13 cellular contexts compared by ENCODE assay signal in genomic region chr10:58189269-58189668, GRCh38.
DNase-seq lines count a peak whose midpoint lies in the region; ATAC-seq, FAIRE-seq and TF ChIP-seq lines count a peak whose summit lies in the region.
"Had no signal": no experiment of that assay in that cellular context is flagged by ENCODE, and none has a peak within 500 bp of the region (broad histone marks: within the 10 kb centered on the region; RNA-seq: fewer than 3 reads in every experiment).

No MANE protein-coding gene starts in this region.

- DNase-seq in MCF 10A (ENCODE audit: unreplicated experiment) = peak; percentile 44
- DNase-seq in breast epithelium (ENCODE audit: low spot score in 2 of 2) = no peak
- DNase-seq in WTC11 (ENCODE audit: low spot score) = no peak
- DNase-seq in foreskin keratinocyte = peak; percentile 38 to 55
- DNase-seq in urothelium cell line (ENCODE audit: low spot score) = no peak
- DNase-seq in natural killer cell treated with Interleukin-12 subunit alpha and Interleukin-12 subunit beta and Interleukin-15 and Interleukin-18, amount 100 ng/mL, for 72 hours (ENCODE audit: low spot score) = no peak
- no peak for DNase-seq in GM19240 (ENCODE audit: insufficient read length, low spot score)
- DNase-seq in RKO (ENCODE audit: low spot score) = no peak
- DNase-seq: activated CD8-positive, alpha-beta memory T cell treated with anti-CD3 and anti-CD28 coated beads, Interleukin-2, amount 50 U/mL, for 4 hours; NCI-H1092 had no signal

- H3K4me1 Mint-ChIP-seq in MCF 10A (ENCODE audit: insufficient read depth, unreplicated experiment) (peaks cover 6% of the 10 kb centered on the region), WTC11 (peaks cover 6% of the 10 kb centered on the region)
- no peaks in the 10 kb centered on the region for H3K4me1 Mint-ChIP-seq in natural killer cell treated with Interleukin-12 subunit alpha and Interleukin-12 subunit beta and Interleukin-15 and Interleukin-18, amount 100 ng/mL, for 72 hours (ENCODE audit: low read depth in 2 of 2)

- peak; percentile 78 for FAIRE-seq in urothelium cell line (lab: Jason Lieb, UNC)

- intact Hi-C loops in MCF 10A (cut with micrococcal nuclease) = no loop called here
- intact Hi-C loops in breast epithelium (cut with DNase I; ENCODE audit: low total_unique reads) = no loop called here

- H3K36me3 Mint-ChIP-seq in MCF 10A (ENCODE audit: insufficient read depth, unreplicated experiment) = peaks cover 2% of the 10 kb centered on the region
- no peaks in the 10 kb centered on the region for H3K36me3 Mint-ChIP-seq in WTC11
- H3K36me3 Mint-ChIP-seq in natural killer cell treated with Interleukin-12 subunit alpha and Interleukin-12 subunit beta and Interleukin-15 and Interleukin-18, amount 100 ng/mL, for 72 hours = no peaks in the 10 kb centered on the region

- CTCF ChIA-PET in MCF 10A (lab: Yijun Ruan, JAX) = interaction anchor here (0.6 to 1.6 kb wide), 3 partner anchors 10 to 103 kb away, joined by 4 to 8 read pairs (median 4); no protein-coding TSS in a partner anchor
- CTCF ChIA-PET in WTC11 (lab: Charles Lee) = interaction anchor here (1.0 kb wide), 1 partner anchor 342 kb away, joined by 3 read pairs; no protein-coding TSS in a partner anchor

- TF ChIP-seq POLR2A in breast epithelium (IDR thresholded peaks at IDR 0.05) = no peak

- H3K27ac ChIP-seq in breast epithelium (no peak overlapping the region), foreskin keratinocyte (no peak overlapping the region)
- H3K27ac ChIP-seq: vagina had no signal

- H3K36me3 ChIP-seq in breast epithelium = no peaks in the 10 kb centered on the region
- H3K36me3 ChIP-seq: HAP-1, vagina had no signal

- POLR2A ChIA-PET in MCF 10A (lab: Yijun Ruan, JAX) (interaction anchor here (1.0 to 1.8 kb wide), 2 partner anchors 80 to 101 kb away, joined by 5 read pairs; partner anchors contain the start of gene CISD1), WTC11 (lab: Charles Lee) (no interaction called here)

- ATAC-seq in WTC11 = peak; percentile 34
- ATAC-seq in foreskin keratinocyte = peak; percentile 12
- no peak for ATAC-seq in natural killer cell treated with Interleukin-12 subunit alpha and Interleukin-12 subunit beta and Interleukin-15 and Interleukin-18, amount 100 ng/mL, for 72 hours

- no TSS peak for BruUV-seq in MCF 10A (replicated peaks; lab: Mats Ljungman, UMichigan)

- H3K27ac Mint-ChIP-seq in MCF 10A (ENCODE audit: low read depth, unreplicated experiment) = no peak overlapping the region
- H3K27ac Mint-ChIP-seq in WTC11 = no peak overlapping the region
- no peak overlapping the region for H3K27ac Mint-ChIP-seq in natural killer cell treated with Interleukin-12 subunit alpha and Interleukin-12 subunit beta and Interleukin-15 and Interleukin-18, amount 100 ng/mL, for 72 hours
- H3K27ac Mint-ChIP-seq: T-helper 2 cell treated with Interferon-gamma antibody and Interleukin-4, amounts not matched to agents 5 μg/mL and 100 μg/mL, for 36 hours had no signal

- TF ChIP-seq CTCF in MCF 10A (IDR thresholded peaks at IDR 0.05; ENCODE audit: unreplicated experiment) = no peak
- TF ChIP-seq CTCF in breast epithelium (IDR thresholded peaks at IDR 0.05) = no peak
- no peak for TF ChIP-seq CTCF in WTC11 (IDR thresholded peaks at IDR 0.05)
- TF ChIP-seq CTCF in foreskin keratinocyte (conservative IDR thresholded peaks at IDR 0.05) = no peak

- H3K27me3 ChIP-seq in breast epithelium (no peaks in the 10 kb centered on the region), foreskin keratinocyte (no peaks in the 10 kb centered on the region)
- H3K27me3 ChIP-seq: vagina had no signal

- H3K27me3 Mint-ChIP-seq in MCF 10A (ENCODE audit: insufficient read depth, unreplicated experiment) (no peaks in the 10 kb centered on the region), WTC11 (ENCODE audit: low read depth) (no peaks in the 10 kb centered on the region)
- peaks cover 15 to 25% of the 10 kb centered on the region in 2 donors for H3K27me3 Mint-ChIP-seq in natural killer cell treated with Interleukin-12 subunit alpha and Interleukin-12 subunit beta and Interleukin-15 and Interleukin-18, amount 100 ng/mL, for 72 hours

- no peaks in the 10 kb centered on the region for H3K9me3 ChIP-seq in breast epithelium
- H3K9me3 ChIP-seq: HAP-1, vagina had no signal

- no peaks in the 10 kb centered on the region for H3K9me3 Mint-ChIP-seq in MCF 10A (ENCODE audit: unreplicated experiment)
- no peaks in the 10 kb centered on the region for H3K9me3 Mint-ChIP-seq in WTC11
- no peaks in the 10 kb centered on the region for H3K9me3 Mint-ChIP-seq in natural killer cell treated with Interleukin-12 subunit alpha and Interleukin-12 subunit beta and Interleukin-15 and Interleukin-18, amount 100 ng/mL, for 72 hours
- H3K9me3 Mint-ChIP-seq: T-helper 2 cell treated with Interferon-gamma antibody and Interleukin-4, amounts not matched to agents 5 μg/mL and 100 μg/mL, for 36 hours had no signal

- H3K4me3 ChIP-seq in breast epithelium = no peak overlapping the region
- H3K4me3 ChIP-seq: HAP-1, vagina had no signal

- H3K4me1 ChIP-seq in breast epithelium = no peaks in the 10 kb centered on the region
- H3K4me1 ChIP-seq in foreskin keratinocyte = no peaks in the 10 kb centered on the region
- H3K4me1 ChIP-seq: HAP-1 had no signal

- no peak overlapping the region for H3K4me3 Mint-ChIP-seq in MCF 10A (ENCODE audit: unreplicated experiment)
- no peak overlapping the region for H3K4me3 Mint-ChIP-seq in WTC11
- no peak overlapping the region for H3K4me3 Mint-ChIP-seq in natural killer cell treated with Interleukin-12 subunit alpha and Interleukin-12 subunit beta and Interleukin-15 and Interleukin-18, amount 100 ng/mL, for 72 hours
- H3K4me3 Mint-ChIP-seq: T-helper 2 cell treated with Interferon-gamma antibody and Interleukin-4, amounts not matched to agents 5 μg/mL and 100 μg/mL, for 36 hours had no signal

TF ChIP-seq in WTC11, 78 proteins besides CTCF, POLR2A, EP300 and RAD21:
- TF ChIP-seq ZNF281 (CRISPR knock-in tag; IDR thresholded peaks at IDR 0.05) = no peak
- no peak for TF ChIP-seq ARID4B (CRISPR knock-in tag; IDR thresholded peaks at IDR 0.05; ENCODE audit: borderline replicate concordance)
- TF ChIP-seq ZNF263 (CRISPR knock-in tag; IDR thresholded peaks at IDR 0.05; ENCODE audit: low read depth) = no peak
- TF ChIP-seq GTF2I (CRISPR knock-in tag; conservative IDR thresholded peaks at IDR 0.05) = no peak
- no peak for TF ChIP-seq IRF2 (CRISPR knock-in tag; IDR thresholded peaks at IDR 0.05; ENCODE audit: borderline replicate concordance, low read depth)
- no peak for TF ChIP-seq ZNF423 (CRISPR knock-in tag; IDR thresholded peaks at IDR 0.05)
- TF ChIP-seq SMAD4 (CRISPR knock-in tag; IDR thresholded peaks at IDR 0.05) = no peak
- no peak for TF ChIP-seq ZNF317 (CRISPR knock-in tag; IDR thresholded peaks at IDR 0.05; ENCODE audit: borderline replicate concordance, low read depth)

Comparison
In these comparisons a context has a peak if more than half of its experiments do, and no peak if none do; other contexts are left out.
1. DNase-seq: peak in MCF 10A (single experiment) and foreskin keratinocyte (2 of 2); none in breast epithelium (0 of 2), WTC11 (single experiment), urothelium cell line (single experiment), natural killer cell treated with Interleukin-12 subunit alpha and Interleukin-12 subunit beta and Interleukin-15 and Interleukin-18, amount 100 ng/mL, for 72 hours (single experiment), GM19240 (single experiment) and RKO (single experiment).
2. ATAC-seq: peak in WTC11 (single experiment) and foreskin keratinocyte (single experiment); none in natural killer cell treated with Interleukin-12 subunit alpha and Interleukin-12 subunit beta and Interleukin-15 and Interleukin-18, amount 100 ng/mL, for 72 hours (0 of 2).